Comparison of ENCODE assay signal across 19 cellular contexts in genomic region chr2:226020179-226020578, GRCh38.
"Had no signal": no experiment of that assay in that cellular context is flagged by ENCODE, and none has a peak within 500 bp of the region (broad histone marks: within the 10 kb centered on the region; RNA-seq: fewer than 3 reads in every experiment).

No MANE protein-coding gene starts in this region.

- H3K4me1 ChIP-seq: breast epithelium, colonic mucosa, left lung, right atrium auricular region, upper lobe of left lung had no signal

- H3K27ac ChIP-seq: breast epithelium, colonic mucosa, left lung, right atrium auricular region, upper lobe of left lung, WERI-Rb-1 had no signal

- H3K27me3 ChIP-seq: breast epithelium, colonic mucosa, left lung, right atrium auricular region, upper lobe of left lung had no signal

- H3K4me3 ChIP-seq: breast epithelium, colonic mucosa, left lung, lung, right atrium auricular region, upper lobe of left lung had no signal

- H3K9me3 ChIP-seq: colonic mucosa, right atrium auricular region had no signal

- H3K36me3 ChIP-seq: breast epithelium, colonic mucosa, left lung, right atrium auricular region, upper lobe of left lung, WERI-Rb-1 had no signal

- H3K27ac Mint-ChIP-seq: activated naive CD8-positive, alpha-beta T cell treated with anti-CD3 and anti-CD28 coated beads for 36 hours; activated T-cell treated with anti-CD3 and anti-CD28 coated beads, Interleukin-2, amount 50 U/mL, for 24 hours; naive thymus-derived CD8-positive, alpha-beta T cell; progenitor cell of endocrine pancreas had no signal

- H3K36me3 Mint-ChIP-seq: naive thymus-derived CD8-positive, alpha-beta T cell had no signal

- H3K4me3 Mint-ChIP-seq: activated naive CD8-positive, alpha-beta T cell treated with anti-CD3 and anti-CD28 coated beads for 36 hours; activated T-cell treated with anti-CD3 and anti-CD28 coated beads, Interleukin-2, amount 50 U/mL, for 24 hours; naive thymus-derived CD8-positive, alpha-beta T cell had no signal

- H3K4me1 Mint-ChIP-seq: activated naive CD8-positive, alpha-beta T cell treated with anti-CD3 and anti-CD28 coated beads for 36 hours; naive thymus-derived CD8-positive, alpha-beta T cell had no signal

- DNase-seq: activated CD4-positive, alpha-beta T cell treated with anti-CD3 and anti-CD28 coated beads, Interleukin-2, amount 50 U/mL, for 4 hours; activated CD8-positive, alpha-beta memory T cell treated with anti-CD3 and anti-CD28 coated beads for 24 hours; activated CD8-positive, alpha-beta memory T cell treated with anti-CD3 and anti-CD28 coated beads, Interleukin-2, amount 50 U/mL, for 4 hours; activated naive CD4-positive, alpha-beta T cell treated with Interleukin-2 at 50 U/mL for 16 hours; activated naive CD8-positive, alpha-beta T cell treated with anti-CD3 and anti-CD28 coated beads for 36 hours; activated T-cell treated with anti-CD3 and anti-CD28 coated beads, Interleukin-2, amount 50 U/mL, for 24 hours; colonic mucosa; foreskin melanocyte; kidney glomerular epithelial cell; left lung; naive thymus-derived CD8-positive, alpha-beta T cell; stimulated activated CD4-positive, alpha-beta T cell treated with anti-CD3 and anti-CD28 coated beads, Interleukin-4, amount 100 ng/mL, for 24 hours; stimulated activated naive CD4-positive, alpha-beta T cell treated with Interleukin-2 at 50 U/mL for 16 hours; upper lobe of left lung; WERI-Rb-1 had no signal

- H3K27me3 Mint-ChIP-seq: progenitor cell of endocrine pancreas had no signal
